18 cellular contexts compared by ENCODE assay signal in genomic region chr2:46718797-46719196, GRCh38. TPM values are rescaled to one million over a fixed set of nuclear protein-coding genes. Genes with fewer than 3 reads are reported as not detected.
DNase-seq lines count a peak whose midpoint lies in the region; ATAC-seq, FAIRE-seq and TF ChIP-seq lines count a peak whose summit lies in the region.
"Had no signal": no experiment of that assay in that cellular context is flagged by ENCODE, and none has a peak within 500 bp of the region (broad histone marks: within the 10 kb centered on the region; RNA-seq: fewer than 3 reads in every experiment).

No MANE protein-coding gene starts in this region.

- CTCF ChIA-PET in SK-N-SH (lab: Yijun Ruan, JAX) (interaction anchor here (1.0 to 3.1 kb wide), 3 partner anchors 9 to 605 kb away, joined by 3 to 8 read pairs (median 3); no protein-coding TSS in a partner anchor), PC-3 (lab: Charles Lee) (no interaction called here)

- no peaks in the 10 kb centered on the region for H3K9me2 ChIP-seq in SK-N-SH
- no peaks in the 10 kb centered on the region for H3K9me2 ChIP-seq in PC-3 (replicated peaks; ENCODE audit: low read length)

- H2AFZ ChIP-seq in SK-N-SH (ENCODE audit: low read depth) (no peak overlapping the region), PC-3 (ENCODE audit: low read length) (no peak overlapping the region)
- H2AFZ ChIP-seq: PC-9 had no signal

- H3K9ac ChIP-seq in SK-N-SH (peak overlapping the region; percentile 6; the same call in 1 of the 2 replicates), PC-3 (ENCODE audit: low read length) (peak overlapping the region; percentile 4; the same call in 1 of the 2 replicates), mesendoderm (ENCODE audit: low read length) (no peak overlapping the region)

- no peak overlapping the region for H2AK5ac ChIP-seq in mesendoderm (ENCODE audit: low read length)

- no peak overlapping the region for H3K56ac ChIP-seq in mesendoderm (ENCODE audit: low read length)

- no peak for TF ChIP-seq CTCF in SK-N-SH (IDR thresholded peaks at IDR 0.05)
- TF ChIP-seq CTCF in PC-3 (conservative IDR thresholded peaks at IDR 0.05; ENCODE audit: low read depth, low read length), result no peak
- no peak for TF ChIP-seq CTCF in vagina (IDR thresholded peaks at IDR 0.05)

- intact Hi-C loops in PC-3 (cut with micrococcal nuclease) (no loop called here), vagina (cut with DNase I) (no loop called here)

- DNase-seq in SK-N-SH, result no peak
- peak; percentile 61 for DNase-seq in PC-3
- peak; percentile 31 for DNase-seq in fibroblast of gingiva (ENCODE audit: low read depth)
- no peak for DNase-seq in vagina (ENCODE audit: extremely low spot score in 2 of 2)
- DNase-seq in mesendoderm, result no peak
- no peak for DNase-seq in GM12892 (ENCODE audit: insufficient read length)
- no peak for DNase-seq in NCI-H748 treated with DMSO at 0.1 percent for 48 hours (lab: John Stamatoyannopoulos, UW)
- DNase-seq: Caco-2; DMS153; NCI-H187 treated with DMSO at 0.1 percent for 48 hours; NCI-H69; NK-92 treated with Interleukin-12 subunit alpha and Interleukin-12 subunit beta, amount 100 ng/mL, for 24 hours had no signal

- H2BK15ac ChIP-seq in mesendoderm (replicated peaks; ENCODE audit: low read depth), result no peak overlapping the region

- no peak overlapping the region for H3K4ac ChIP-seq in mesendoderm (ENCODE audit: low read depth, low read length)

- no peak for FAIRE-seq in GM12892 (lab: Jason Lieb, UNC)
- FAIRE-seq: HTR-8/SVneo had no signal

- no peak overlapping the region for H2BK120ac ChIP-seq in mesendoderm (ENCODE audit: low read depth, low read length)

- no peak for TF ChIP-seq EP300 in SK-N-SH (IDR thresholded peaks at IDR 0.05; ENCODE audit: borderline replicate concordance in 1 of 2, low read depth in 1 of 2, low read length in 1 of 2)

- no peak overlapping the region for H3K23ac ChIP-seq in mesendoderm (ENCODE audit: low read length)

- TF ChIP-seq RAD21 in SK-N-SH (IDR thresholded peaks at IDR 0.05; ENCODE audit: low read length), result no peak

- H3K9me3 ChIP-seq in SK-N-SH (peaks cover 9% of the 10 kb centered on the region; the same call in 1 of the 2 replicates), PC-3 (ENCODE audit: low read length) (no peaks in the 10 kb centered on the region), vagina (no peaks in the 10 kb centered on the region)
- H3K9me3 ChIP-seq: SJSA1 had no signal

- ATAC-seq in SK-N-SH treated with all-trans-retinoic acid at 6 μM for 48 hours (no peak), PC-3 (peak; percentile 64)

- H3K4me1 ChIP-seq in SK-N-SH (ENCODE audit: control insufficient read depth in 1 of 2, insufficient read depth in 2 of 2, low read depth in 1 of 2, low read length in 1 of 2) (peaks cover 16 to 57% of the 10 kb centered on the region in 2 experiments), PC-3 (ENCODE audit: insufficient read depth, low read length) (peaks cover 46% of the 10 kb centered on the region), vagina (peaks cover 72% of the 10 kb centered on the region), mesendoderm (ENCODE audit: control insufficient read depth, low read depth, low read length) (peaks cover 4% of the 10 kb centered on the region)

- no peak overlapping the region for H4K5ac ChIP-seq in mesendoderm (ENCODE audit: low read length)

- H3K79me1 ChIP-seq in mesendoderm (ENCODE audit: low read length), result peaks cover 11% of the 10 kb centered on the region

- no peak for TF ChIP-seq POLR2A in vagina (IDR thresholded peaks at IDR 0.05)
- no peak for TF ChIP-seq POLR2A in GM12892 (IDR thresholded peaks at IDR 0.05; ENCODE audit: low read depth, low read length)

- H3K4me2 ChIP-seq in SK-N-SH, result peak overlapping the region; percentile 41; the same call in 1 of the 2 replicates
- H3K4me2 ChIP-seq in PC-3 (ENCODE audit: low read length), result peak overlapping the region; percentile 57
- H3K4me2 ChIP-seq in mesendoderm (ENCODE audit: low read length), result no peak overlapping the region
- H3K4me2 ChIP-seq: PC-9 had no signal

- no peak overlapping the region for H3K18ac ChIP-seq in mesendoderm (ENCODE audit: low read length)

- H4K8ac ChIP-seq in mesendoderm (ENCODE audit: low read depth, low read length), result no peak overlapping the region

- no TSS peak for BruUV-seq in PC-3 (replicated peaks; lab: Mats Ljungman, UMichigan)

- H3K79me2 ChIP-seq in SK-N-SH (ENCODE audit: insufficient read depth) (peaks cover 100% of the 10 kb centered on the region), PC-3 (ENCODE audit: low read length) (peaks cover 100% of the 10 kb centered on the region), mesendoderm (ENCODE audit: control insufficient read depth, insufficient read depth, low read length) (peaks cover 34% of the 10 kb centered on the region)

- peaks cover 100% of the 10 kb centered on the region for H4K20me1 ChIP-seq in SK-N-SH (ENCODE audit: insufficient read depth)
- 0 out of 2 replicates have a peak, but pooled peaks cover 21% of the 10 kb centered on the region for H4K20me1 ChIP-seq in PC-3 (ENCODE audit: low read length)

- H3K4me3 ChIP-seq in SK-N-SH (ENCODE audit: low read depth in 2 of 2, low read length in 1 of 2) (no peak overlapping the region), PC-3 (ENCODE audit: low read length) (peak overlapping the region; percentile 25; the same call in 1 of the 2 replicates), vagina (no peak overlapping the region), mesendoderm (ENCODE audit: low read length) (no peak overlapping the region)
- H3K4me3 ChIP-seq: PC-9, SJSA1 had no signal

- H3K36me3 ChIP-seq in SK-N-SH (replicated peaks in 1 of 2; ENCODE audit: control insufficient read depth in 1 of 2, insufficient read depth in 2 of 2, low read length in 1 of 2) (peaks cover 9 to 75% of the 10 kb centered on the region in 2 experiments), PC-3 (ENCODE audit: low read depth, low read length) (peaks cover 3% of the 10 kb centered on the region; the same call in 1 of the 2 replicates), vagina (no peaks in the 10 kb centered on the region), mesendoderm (ENCODE audit: control insufficient read depth, insufficient read depth, low read length) (no peaks in the 10 kb centered on the region)

- no peak overlapping the region for H2BK5ac ChIP-seq in mesendoderm (ENCODE audit: low read length)

- H3K27ac ChIP-seq in SK-N-SH (ENCODE audit: low read depth in 2 of 2, low read length in 1 of 2), result peak overlapping the region in 1 of 2 experiments; percentile 51; a peak in 2 of 4 replicates
- peak overlapping the region; percentile 45 for H3K27ac ChIP-seq in PC-3 (ENCODE audit: low read length)
- H3K27ac ChIP-seq in vagina, result peak overlapping the region; percentile 62
- no peak overlapping the region for H3K27ac ChIP-seq in mesendoderm (ENCODE audit: low read depth, low read length)
- H3K27ac ChIP-seq: 22Rv1, C4-2B, PC-9 had no signal

- H3K27me3 ChIP-seq in SK-N-SH (ENCODE audit: insufficient read depth), result no peaks in the 10 kb centered on the region
- H3K27me3 ChIP-seq in PC-3 (ENCODE audit: low read length), result no peaks in the 10 kb centered on the region
- no peaks in the 10 kb centered on the region for H3K27me3 ChIP-seq in vagina
- no peaks in the 10 kb centered on the region for H3K27me3 ChIP-seq in mesendoderm (ENCODE audit: insufficient read depth, low read length, poor library complexity)
- H3K27me3 ChIP-seq: SJSA1 had no signal

- H3F3A ChIP-seq in SK-N-SH (replicated peaks; ENCODE audit: insufficient read depth) (peaks cover 83% of the 10 kb centered on the region), PC-3 (ENCODE audit: low read length, unreplicated experiment) (no peaks in the 10 kb centered on the region)

- POLR2A ChIA-PET in SK-N-SH (lab: Yijun Ruan, JAX) (no interaction called here), PC-3 (lab: Charles Lee; ENCODE audit: unreplicated experiment) (no interaction called here)

TF ChIP-seq in SK-N-SH, 30 proteins besides CTCF, POLR2A, EP300 and RAD21:
- no peak for TF ChIP-seq CHD2 (IDR thresholded peaks at IDR 0.05; ENCODE audit: low read length, partially characterized antibody)
- peak; percentile 14; the same call in 1 of the 2 replicates for TF ChIP-seq POLR2AphosphoS5 (IDR thresholded peaks at IDR 0.05; ENCODE audit: low read depth, low read length)

TF ChIP-seq in SK-N-SH treated with all-trans-retinoic acid at 6 μM for 48 hours, 23 proteins besides CTCF, POLR2A, EP300 and RAD21:
- TF ChIP-seq ISL1 (CRISPR knock-in tag; IDR thresholded peaks at IDR 0.05) (no peak), CREB5 (CRISPR knock-in tag; IDR thresholded peaks at IDR 0.05; ENCODE audit: low read depth) (no peak), RARB (CRISPR knock-in tag; IDR thresholded peaks at IDR 0.05) (no peak), ESRRG (CRISPR knock-in tag; IDR thresholded peaks at IDR 0.05) (no peak)

RNA-seq across cellular contexts. Expression of gene SOCS5, which starts 19.7 kb away (rescaled TPM):
- polyA plus RNA-seq in SK-N-SH (2012; rRNA removed), result 23.1 and 29.0 TPM in 2 replicates
- polyA plus RNA-seq in SK-N-SH (2012; cell fraction: cytosol; rRNA removed), result 33.1 and 33.3 TPM in 2 replicates
- 17.6 and 28.6 TPM in 2 replicates for polyA plus RNA-seq in SK-N-SH (2012; cell fraction: nucleus; rRNA removed)
- 12.1 and 15.6 TPM in 2 replicates for total RNA-seq in PC-3 (2014; rRNA removed)
- total RNA-seq in vagina, result 26.0 TPM
- 9.1 TPM for polyA plus RNA-seq in mesendoderm (2013, experiment 1 of 2)
- 8.8 TPM for polyA plus RNA-seq in mesendoderm (2013, experiment 2 of 2)
- polyA plus RNA-seq in GM12892 (2012; ENCODE audit: missing spikeins), result 4.0 TPM

Comparison
In these comparisons a context has a peak if more than half of its experiments do, and no peak if none do; other contexts are left out.
1. DNase-seq: peak in PC-3 (single experiment) and fibroblast of gingiva (single experiment); none in SK-N-SH (single experiment), vagina (0 of 2), mesendoderm (single experiment), GM12892 (single experiment) and NCI-H748 treated with DMSO at 0.1 percent for 48 hours (single experiment).